Comparison of ENCODE assay signal across 19 cellular contexts in genomic region chr11:47615249-47615648, GRCh38. TPM values are rescaled to one million over a fixed set of nuclear protein-coding genes. Genes with fewer than 3 reads are reported as not detected.
DNase-seq lines count a peak whose midpoint lies in the region; ATAC-seq and TF ChIP-seq lines count a peak whose summit lies in the region.
"Had no signal": no experiment of that assay in that cellular context is flagged by ENCODE, and none has a peak within 500 bp of the region (broad histone marks: within the 10 kb centered on the region; RNA-seq: fewer than 3 reads in every experiment).

No MANE protein-coding gene starts in this region.

- no peaks in the 10 kb centered on the region for H3K27me3 ChIP-seq in endodermal cell (ENCODE audit: control insufficient read depth, insufficient read depth, low read length, poor library complexity, severe bottlenecking)
- H3K27me3 ChIP-seq: BLaER1 treated with 17β-estradiol and CSF1 and Interleukin-3, amounts not matched to agents 10 nM and 100 nM had no signal

- DNase-seq in activated T-cell treated with anti-CD3 and anti-CD28 coated beads, Interleukin-2, amount 50 U/mL, for 24 hours, result no peak
- DNase-seq in activated T-cell treated with anti-CD3 and anti-CD28 coated beads, Interleukin-2, amount 50 U/mL, for 4 hours, result no peak
- peak; percentile 7 for DNase-seq in endodermal cell
- DNase-seq in nephron progenitor cell, result no peak
- no peak for DNase-seq in activated naive CD4-positive, alpha-beta T cell (lab: John Stamatoyannopoulos, UW)
- DNase-seq in activated CD4-positive, alpha-beta T cell treated with anti-CD3 and anti-CD28 coated beads, Interleukin-2, amount 50 U/mL, for 4 hours, result no peak
- DNase-seq in NCI-H82 (lab: John Stamatoyannopoulos, UW), result no peak
- DNase-seq: Calu3; CD8-positive, alpha-beta T cell; DND-41; EL; HCEC 1CT had no signal

- no peaks in the 10 kb centered on the region for H3K9me3 ChIP-seq in endodermal cell (ENCODE audit: control insufficient read depth, low read length)
- H3K9me3 ChIP-seq: BLaER1 treated with 17β-estradiol and CSF1 and Interleukin-3, amounts not matched to agents 10 nM and 100 nM had no signal

- no peak overlapping the region for H3K4me3 Mint-ChIP-seq in activated T-cell treated with anti-CD3 and anti-CD28 coated beads, Interleukin-2, amount 50 U/mL, for 24 hours
- no peak overlapping the region for H3K4me3 Mint-ChIP-seq in activated T-cell treated with anti-CD3 and anti-CD28 coated beads, Interleukin-2, amount 50 U/mL, for 4 hours
- H3K4me3 Mint-ChIP-seq in activated T-helper 17 cell treated with anti-CD3 and anti-CD28 coated beads, Interleukin-2, amount 50 U/mL, for 72 hours, result no peak overlapping the region
- H3K4me3 Mint-ChIP-seq in endodermal cell (no peak overlapping the region), nephron progenitor cell (no peak overlapping the region)
- H3K4me3 Mint-ChIP-seq: B cell; CD8-positive, alpha-beta T cell; GM23338 had no signal

- no peaks in the 10 kb centered on the region for H3K9me3 Mint-ChIP-seq in activated T-cell treated with anti-CD3 and anti-CD28 coated beads, Interleukin-2, amount 50 U/mL, for 24 hours
- no peaks in the 10 kb centered on the region for H3K9me3 Mint-ChIP-seq in activated T-cell treated with anti-CD3 and anti-CD28 coated beads, Interleukin-2, amount 50 U/mL, for 4 hours
- H3K9me3 Mint-ChIP-seq in activated T-helper 17 cell treated with anti-CD3 and anti-CD28 coated beads, Interleukin-2, amount 50 U/mL, for 72 hours, result no peaks in the 10 kb centered on the region
- H3K9me3 Mint-ChIP-seq in endodermal cell (no peaks in the 10 kb centered on the region), nephron progenitor cell (no peaks in the 10 kb centered on the region)
- H3K9me3 Mint-ChIP-seq: CD8-positive, alpha-beta T cell; GM23338 had no signal

- H3K9ac ChIP-seq in endodermal cell (ENCODE audit: extremely low read depth, low read length, poor library complexity, severe bottlenecking), result no peak overlapping the region
- H3K9ac ChIP-seq: BLaER1 treated with 17β-estradiol and CSF1 and Interleukin-3, amounts not matched to agents 10 nM and 100 nM had no signal

- H3K27ac ChIP-seq in endodermal cell (ENCODE audit: low read depth, low read length), result no peak overlapping the region
- H3K27ac ChIP-seq: BLaER1 treated with 17β-estradiol and CSF1 and Interleukin-3, amounts not matched to agents 10 nM and 100 nM had no signal

- no peaks in the 10 kb centered on the region for H3K4me1 ChIP-seq in endodermal cell (ENCODE audit: control insufficient read depth, insufficient read depth, low read length)

- peak overlapping the region; percentile 66 for H3K27ac Mint-ChIP-seq in activated T-cell treated with anti-CD3 and anti-CD28 coated beads, Interleukin-2, amount 50 U/mL, for 24 hours
- peak overlapping the region; percentile 56 for H3K27ac Mint-ChIP-seq in activated T-helper 17 cell treated with anti-CD3 and anti-CD28 coated beads, Interleukin-2, amount 50 U/mL, for 72 hours
- H3K27ac Mint-ChIP-seq in endodermal cell, result no peak overlapping the region
- peak overlapping the region; percentile 79 for H3K27ac Mint-ChIP-seq in nephron progenitor cell
- H3K27ac Mint-ChIP-seq: B cell; CD8-positive, alpha-beta T cell; GM23338 had no signal

- peaks cover 37% of the 10 kb centered on the region for H3K36me3 ChIP-seq in endodermal cell (ENCODE audit: control insufficient read depth, insufficient read depth, low read length)

- H3K4me3 ChIP-seq in endodermal cell (ENCODE audit: low read length), result no peak overlapping the region
- H3K4me3 ChIP-seq: BLaER1 treated with 17β-estradiol and CSF1 and Interleukin-3, amounts not matched to agents 10 nM and 100 nM; GM12878; GM23338 had no signal

- peaks cover 61% of the 10 kb centered on the region for H3K36me3 Mint-ChIP-seq in activated T-cell treated with anti-CD3 and anti-CD28 coated beads, Interleukin-2, amount 50 U/mL, for 24 hours (ENCODE audit: low read depth)
- H3K36me3 Mint-ChIP-seq in activated T-cell treated with anti-CD3 and anti-CD28 coated beads, Interleukin-2, amount 50 U/mL, for 4 hours (ENCODE audit: insufficient read depth), result peaks cover 8% of the 10 kb centered on the region
- peaks cover 54% of the 10 kb centered on the region for H3K36me3 Mint-ChIP-seq in activated T-helper 17 cell treated with anti-CD3 and anti-CD28 coated beads, Interleukin-2, amount 50 U/mL, for 72 hours (ENCODE audit: low read depth)
- H3K36me3 Mint-ChIP-seq in endodermal cell (ENCODE audit: low read depth), result peaks cover 14% of the 10 kb centered on the region
- H3K36me3 Mint-ChIP-seq in nephron progenitor cell (ENCODE audit: low read depth), result peaks cover 21% of the 10 kb centered on the region

- H3K27me3 Mint-ChIP-seq in activated T-cell treated with anti-CD3 and anti-CD28 coated beads, Interleukin-2, amount 50 U/mL, for 24 hours, result no peaks in the 10 kb centered on the region
- H3K27me3 Mint-ChIP-seq in activated T-cell treated with anti-CD3 and anti-CD28 coated beads, Interleukin-2, amount 50 U/mL, for 4 hours (ENCODE audit: low read depth), result no peaks in the 10 kb centered on the region
- no peaks in the 10 kb centered on the region for H3K27me3 Mint-ChIP-seq in activated T-helper 17 cell treated with anti-CD3 and anti-CD28 coated beads, Interleukin-2, amount 50 U/mL, for 72 hours
- H3K27me3 Mint-ChIP-seq in endodermal cell (ENCODE audit: insufficient read depth) (no peaks in the 10 kb centered on the region), nephron progenitor cell (ENCODE audit: low read depth, poor library complexity) (no peaks in the 10 kb centered on the region)
- H3K27me3 Mint-ChIP-seq: B cell had no signal

- TF ChIP-seq CTCF in endodermal cell (conservative IDR thresholded peaks at IDR 0.05) (no peak), nephron progenitor cell (IDR thresholded peaks at IDR 0.05) (no peak)

- no peaks in the 10 kb centered on the region for H3K4me1 Mint-ChIP-seq in activated T-cell treated with anti-CD3 and anti-CD28 coated beads, Interleukin-2, amount 50 U/mL, for 24 hours (ENCODE audit: low read depth)
- H3K4me1 Mint-ChIP-seq in activated T-cell treated with anti-CD3 and anti-CD28 coated beads, Interleukin-2, amount 50 U/mL, for 4 hours (ENCODE audit: low read depth), result no peaks in the 10 kb centered on the region
- H3K4me1 Mint-ChIP-seq in activated T-helper 17 cell treated with anti-CD3 and anti-CD28 coated beads, Interleukin-2, amount 50 U/mL, for 72 hours, result no peaks in the 10 kb centered on the region
- H3K4me1 Mint-ChIP-seq in endodermal cell (no peaks in the 10 kb centered on the region), nephron progenitor cell (no peaks in the 10 kb centered on the region)
- H3K4me1 Mint-ChIP-seq: GM23338 had no signal

- ATAC-seq in activated T-cell treated with anti-CD3 and anti-CD28 coated beads, Interleukin-2, amount 50 U/mL, for 4 hours, result no peak
- ATAC-seq in activated T-helper 17 cell treated with anti-CD3 and anti-CD28 coated beads, Interleukin-2, amount 50 U/mL, for 72 hours (replicated peaks), result no peak
- ATAC-seq: CD8-positive, alpha-beta T cell; GM12878; GM23338 had no signal

RNA-seq across cellular contexts. Expression of gene C1QTNF4, which starts 21.0 kb away (rescaled TPM):
- total RNA-seq in activated T-cell treated with anti-CD3 and anti-CD28 coated beads, Interleukin-2, amount 50 U/mL, for 4 hours, result under 1 TPM in 1 of 3 donors, not detected in 2; 0.18 TPM
- total RNA-seq in activated T-helper 17 cell treated with anti-CD3 and anti-CD28 coated beads, Interleukin-2, amount 50 U/mL, for 72 hours, result 1 to 10 TPM in 1 of 2 donors, under 1 TPM in 1; 0.28 to 1.4 TPM
- 10 to 100 TPM in 1 of 2 donors, 1 to 10 TPM in 1; 6.9 to 10.5 TPM for total RNA-seq in endodermal cell
- 8.2 TPM for polyA plus RNA-seq in endodermal cell (2013, experiment 1 of 2)
- 6.7 TPM for polyA plus RNA-seq in endodermal cell (2013, experiment 2 of 2)
- total RNA-seq: A172, B cell, Calu3, HT-29 had no signal
- polyA plus RNA-seq: GM12878 had no signal

RNA-seq across cellular contexts. Expression of gene MTCH2, which starts 27.1 kb away (rescaled TPM):
- 100 to 1,000 TPM; 122 to 147 (median 128) TPM for total RNA-seq in activated T-cell treated with anti-CD3 and anti-CD28 coated beads, Interleukin-2, amount 50 U/mL, for 4 hours
- 100 to 1,000 TPM in 1 of 2 donors, 10 to 100 TPM in 1; 91.2 to 173 TPM for total RNA-seq in activated T-helper 17 cell treated with anti-CD3 and anti-CD28 coated beads, Interleukin-2, amount 50 U/mL, for 72 hours
- 100 to 1,000 TPM; 123 to 147 TPM for total RNA-seq in endodermal cell
- 102 TPM for polyA plus RNA-seq in endodermal cell (2013, experiment 1 of 2)
- polyA plus RNA-seq in endodermal cell (2013, experiment 2 of 2), result 85.3 TPM

RNA-seq across cellular contexts. Expression of gene FAM180B, which starts 28.8 kb away (rescaled TPM):
- total RNA-seq in activated T-cell treated with anti-CD3 and anti-CD28 coated beads, Interleukin-2, amount 50 U/mL, for 4 hours, result under 1 TPM in 1 of 3 donors, not detected in 2; 0.13 TPM
- not detected for total RNA-seq in activated T-helper 17 cell treated with anti-CD3 and anti-CD28 coated beads, Interleukin-2, amount 50 U/mL, for 72 hours
- total RNA-seq in endodermal cell, result under 1 TPM in 1 of 2 donors, not detected in 1; 0.20 TPM
- not detected for polyA plus RNA-seq in endodermal cell (2013, experiment 1 of 2)
- polyA plus RNA-seq in endodermal cell (2013, experiment 2 of 2), result not detected
- total RNA-seq: A172, Calu3, GM23338, HT-29 had no signal
- polyA plus RNA-seq: GM23338 had no signal

RNA-seq across cellular contexts. Expression of gene NDUFS3, which starts 36.4 kb away (rescaled TPM):
- total RNA-seq in activated T-cell treated with anti-CD3 and anti-CD28 coated beads, Interleukin-2, amount 50 U/mL, for 4 hours, result 100 to 1,000 TPM; 164 to 174 (median 170) TPM
- 100 to 1,000 TPM in 1 of 2 donors, 10 to 100 TPM in 1; 90.3 to 167 TPM for total RNA-seq in activated T-helper 17 cell treated with anti-CD3 and anti-CD28 coated beads, Interleukin-2, amount 50 U/mL, for 72 hours
- total RNA-seq in endodermal cell, result 100 to 1,000 TPM; 104 to 106 TPM
- polyA plus RNA-seq in endodermal cell (2013, experiment 1 of 2), result 115 TPM
- polyA plus RNA-seq in endodermal cell (2013, experiment 2 of 2), result 113 TPM

RNA-seq across cellular contexts. Expression of gene KBTBD4, which starts 36.5 kb away (rescaled TPM):
- total RNA-seq in activated T-cell treated with anti-CD3 and anti-CD28 coated beads, Interleukin-2, amount 50 U/mL, for 4 hours, result 10 to 100 TPM; 19.6 to 24.7 (median 21.5) TPM
- 10 to 100 TPM; 26.9 to 27.3 TPM for total RNA-seq in activated T-helper 17 cell treated with anti-CD3 and anti-CD28 coated beads, Interleukin-2, amount 50 U/mL, for 72 hours
- total RNA-seq in endodermal cell, result 10 to 100 TPM; 13.7 to 14.8 TPM
- polyA plus RNA-seq in endodermal cell (2013, experiment 1 of 2), result 17.6 TPM
- 15.7 TPM for polyA plus RNA-seq in endodermal cell (2013, experiment 2 of 2)
